In genomic region chr7:82049442-82049841, GRCh38 we compare ENCODE assay signal across 12 cellular contexts.
DNase-seq lines count a peak whose midpoint lies in the region; ATAC-seq and TF ChIP-seq lines count a peak whose summit lies in the region.
"Had no signal": no experiment of that assay in that cellular context is flagged by ENCODE, and none has a peak within 500 bp of the region (broad histone marks: within the 10 kb centered on the region; RNA-seq: fewer than 3 reads in every experiment).

No MANE protein-coding gene starts in this region.

- H3K9me3 Mint-ChIP-seq in activated CD4-positive, alpha-beta T cell treated with anti-CD3 and anti-CD28 coated beads, Interleukin-2, amount 10 ng/mL, durations not matched to agents 24 days and 14 days: no peaks in the 10 kb centered on the region
- H3K9me3 Mint-ChIP-seq: stimulated activated naive CD8-positive, alpha-beta T cell treated with anti-CD3 and anti-CD28 coated beads, Interleukin-15, amount 100 ng/mL, for 72 hours had no signal

- H3K4me3 Mint-ChIP-seq in activated CD4-positive, alpha-beta T cell treated with anti-CD3 and anti-CD28 coated beads, Interleukin-2, amount 10 ng/mL, durations not matched to agents 24 days and 14 days: no peak overlapping the region
- H3K4me3 Mint-ChIP-seq: stimulated activated naive CD8-positive, alpha-beta T cell treated with anti-CD3 and anti-CD28 coated beads, Interleukin-15, amount 100 ng/mL, for 72 hours had no signal

- no peaks in the 10 kb centered on the region for H3K27me3 ChIP-seq in AG04450 (ENCODE audit: control insufficient read depth, insufficient read depth, low read length)
- no peaks in the 10 kb centered on the region for H3K27me3 ChIP-seq in left lung

- no peaks in the 10 kb centered on the region for H3K36me3 ChIP-seq in left lung

- intact Hi-C loops in left lung (cut with DNase I): loop anchor here in 1 of 2 donors (10.0 kb wide), 1 partner anchor 675 kb away; no protein-coding TSS in a partner anchor
- intact Hi-C loops in activated CD4-positive, alpha-beta T cell treated with anti-CD3 and anti-CD28 coated beads, Interleukin-2, amount 10 ng/mL, durations not matched to agents 24 days and 14 days (cut with micrococcal nuclease): loop anchor here (10.0 kb wide), 1 partner anchor 555 kb away; no protein-coding TSS in a partner anchor

- H3K9me3 ChIP-seq in AG04450 (ENCODE audit: control insufficient read depth, insufficient read depth, low read length) (no peaks in the 10 kb centered on the region), left lung (no peaks in the 10 kb centered on the region)

- H3K27me3 Mint-ChIP-seq in activated CD4-positive, alpha-beta T cell treated with anti-CD3 and anti-CD28 coated beads, Interleukin-2, amount 10 ng/mL, durations not matched to agents 24 days and 14 days: no peaks in the 10 kb centered on the region
- H3K27me3 Mint-ChIP-seq: stimulated activated naive CD8-positive, alpha-beta T cell treated with anti-CD3 and anti-CD28 coated beads, Interleukin-15, amount 100 ng/mL, for 72 hours had no signal

- ATAC-seq in HG02885 (IDR thresholded peaks at IDR 0.05; ENCODE audit: poor library complexity, unreplicated experiment) (peak; percentile 40), left lung (peak; percentile 40), HG03521 (IDR thresholded peaks at IDR 0.05; ENCODE audit: unreplicated experiment) (no peak)
- ATAC-seq: stimulated activated naive CD8-positive, alpha-beta T cell treated with anti-CD3 and anti-CD28 coated beads, Interleukin-15, amount 100 ng/mL, for 72 hours had no signal

- H3K4me1 ChIP-seq in left lung: no peaks in the 10 kb centered on the region

- no peak overlapping the region for H3K27ac Mint-ChIP-seq in activated CD4-positive, alpha-beta T cell treated with anti-CD3 and anti-CD28 coated beads, Interleukin-2, amount 10 ng/mL, durations not matched to agents 24 days and 14 days
- H3K27ac Mint-ChIP-seq: stimulated activated naive CD8-positive, alpha-beta T cell treated with anti-CD3 and anti-CD28 coated beads, Interleukin-15, amount 100 ng/mL, for 72 hours had no signal

- no peaks in the 10 kb centered on the region for H3K36me3 Mint-ChIP-seq in activated CD4-positive, alpha-beta T cell treated with anti-CD3 and anti-CD28 coated beads, Interleukin-2, amount 10 ng/mL, durations not matched to agents 24 days and 14 days (ENCODE audit: low read depth)

- CTCF ChIA-PET in AG04450 (lab: Charles Lee): interaction anchor here (1.0 to 1.2 kb wide), 2 partner anchors 557 to 680 kb away, joined by 3 to 6 read pairs; no protein-coding TSS in a partner anchor

- no peaks in the 10 kb centered on the region for H3K4me1 Mint-ChIP-seq in activated CD4-positive, alpha-beta T cell treated with anti-CD3 and anti-CD28 coated beads, Interleukin-2, amount 10 ng/mL, durations not matched to agents 24 days and 14 days
- H3K4me1 Mint-ChIP-seq: stimulated activated naive CD8-positive, alpha-beta T cell treated with anti-CD3 and anti-CD28 coated beads, Interleukin-15, amount 100 ng/mL, for 72 hours had no signal

- TF ChIP-seq CTCF in AG04450 (IDR thresholded peaks at IDR 0.05; ENCODE audit: low read depth, low read length) (no peak), left lung (IDR thresholded peaks at IDR 0.05) (no peak)

- H3K27ac ChIP-seq in AG04450 (ENCODE audit: low read depth, low read length) (peak overlapping the region; percentile 40), left lung (no peak overlapping the region)

- POLR2A ChIA-PET in AG04450 (lab: Yijun Ruan, JAX): interaction anchor here (0.6 kb wide), 1 partner anchor 122 kb away, joined by 3 read pairs; no protein-coding TSS in a partner anchor

- DNase-seq in AG04450 (ENCODE audit: low read depth, low spot score): no peak
- peak; percentile 7 for DNase-seq in astrocyte of the hippocampus (ENCODE audit: low read depth, low spot score)
- no peak for DNase-seq in left lung
- DNase-seq in activated CD4-positive, alpha-beta T cell treated with anti-CD3 and anti-CD28 coated beads, Interleukin-2, amount 10 ng/mL, durations not matched to agents 24 days and 14 days: no peak
- no peak for DNase-seq in SW 1271 (lab: John Stamatoyannopoulos, UW)
- no peak for DNase-seq in activated T-cell treated with anti-CD3 and anti-CD28 coated beads, Interleukin-2, amount 50 U/mL, for 1 hour
- DNase-seq: activated CD8-positive, alpha-beta memory T cell treated with anti-CD3 and anti-CD28 coated beads, Interleukin-2, amount 50 U/mL, for 4 hours; AML-193; NCI-H1048; stimulated activated naive CD8-positive, alpha-beta T cell treated with anti-CD3 and anti-CD28 coated beads, Interleukin-15, amount 100 ng/mL, for 72 hours had no signal

- H3K4me3 ChIP-seq in AG04450 (ENCODE audit: low read depth, low read length) (no peak overlapping the region), left lung (no peak overlapping the region)
